In the genomic region with DNA sequence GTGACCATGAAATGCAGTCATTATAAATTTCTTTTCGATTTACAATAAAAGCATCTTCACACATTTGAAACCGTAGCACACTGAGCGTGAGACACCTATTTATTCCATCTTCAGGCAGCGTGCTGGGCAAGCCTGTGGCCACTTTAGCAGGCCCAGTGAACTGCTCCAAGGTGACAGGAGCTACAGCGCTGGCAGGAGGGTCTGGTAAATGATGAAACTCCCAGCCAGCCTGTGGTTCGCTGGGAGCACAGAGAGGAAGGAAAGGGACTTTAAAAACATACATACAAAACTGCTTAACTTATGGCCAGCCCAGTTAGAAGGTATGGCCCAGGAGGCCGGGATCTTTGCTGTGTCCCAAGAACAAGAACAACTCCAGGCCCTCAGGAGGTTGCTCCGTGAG, we compare ENCODE assay signal across 8 cellular contexts. TPM values are rescaled to one million over a fixed set of nuclear protein-coding genes. Genes with fewer than 3 reads are reported as not detected.
DNase-seq lines count a peak whose midpoint lies in the region; ATAC-seq and TF ChIP-seq lines count a peak whose summit lies in the region.

No MANE protein-coding gene starts in this region.

- 92% methylated on average over 8 of the region's 8 CpGs for WGBS in mesenchymal stem cell

- no peak overlapping the region for H3K4ac ChIP-seq in mesenchymal stem cell (ENCODE audit: low read depth in 1 of 2, low read length in 2 of 2)

- H2AK5ac ChIP-seq in mesenchymal stem cell (ENCODE audit: low read length, severe bottlenecking): peak overlapping the region; percentile 87

- H2BK15ac ChIP-seq in mesenchymal stem cell (ENCODE audit: low read depth, poor library complexity, severe bottlenecking): no peak overlapping the region

- H4K8ac ChIP-seq in mesenchymal stem cell (ENCODE audit: low read length): no peak overlapping the region

- H3K4me1 ChIP-seq in left ventricle myocardium inferior (peaks cover 96% of the 10 kb centered on the region), mesenchymal stem cell (ENCODE audit: control insufficient read depth, insufficient read depth, low read depth, low read length) (peaks cover 41% of the 10 kb centered on the region)

- H2AFZ ChIP-seq in mesenchymal stem cell (ENCODE audit: low read depth, low read length): no peak overlapping the region

- H3K27ac ChIP-seq in left ventricle myocardium inferior (replicated peaks) (peak overlapping the region; percentile 94), mesenchymal stem cell (ENCODE audit: low read length, poor library complexity, severe bottlenecking) (peak overlapping the region; percentile 11)

- H3K4me3 Mint-ChIP-seq in activated T-helper 2 cell treated with anti-CD3 and anti-CD28 coated beads, Interferon-gamma antibody, Interleukin-2, Interleukin-4, amounts not matched to agents 10 μg/mL and 5 μg/mL and 100 μg/mL, durations not matched to agents 14 hours and 24 hours and 36 hours (ENCODE audit: low read depth): peak overlapping the region; percentile 72

- peaks cover 28% of the 10 kb centered on the region for H3K79me1 ChIP-seq in mesenchymal stem cell (replicated peaks; ENCODE audit: low read length, poor library complexity, severe bottlenecking)

- H3K9ac ChIP-seq in mesenchymal stem cell (ENCODE audit: low read length): no peak overlapping the region

- H3K27me3 ChIP-seq in left ventricle myocardium inferior (ENCODE audit: low read depth) (no peaks in the 10 kb centered on the region), mesenchymal stem cell (ENCODE audit: control insufficient read depth in 1 of 2, insufficient read depth in 1 of 2, low read length in 2 of 2) (no peaks in the 10 kb centered on the region)

- no peak overlapping the region for H2BK5ac ChIP-seq in mesenchymal stem cell (ENCODE audit: low read depth, low read length, poor library complexity, severe bottlenecking)

- H2BK12ac ChIP-seq in mesenchymal stem cell (ENCODE audit: low read length in 2 of 2): peak overlapping the region in 1 of 2 experiments; percentile 18

- peak overlapping the region; percentile 95 for H3K27ac Mint-ChIP-seq in activated T-helper 2 cell treated with anti-CD3 and anti-CD28 coated beads, Interferon-gamma antibody, Interleukin-2, Interleukin-4, amounts not matched to agents 10 μg/mL and 5 μg/mL and 100 μg/mL, durations not matched to agents 14 hours and 24 hours and 36 hours

- peaks cover 49% of the 10 kb centered on the region for H3K36me3 Mint-ChIP-seq in activated T-helper 2 cell treated with anti-CD3 and anti-CD28 coated beads, Interferon-gamma antibody, Interleukin-2, Interleukin-4, amounts not matched to agents 10 μg/mL and 5 μg/mL and 100 μg/mL, durations not matched to agents 14 hours and 24 hours and 36 hours (ENCODE audit: low read depth)

- ATAC-seq in left ventricle myocardium superior: no peak
- ATAC-seq in GM18909 (IDR thresholded peaks at IDR 0.05; ENCODE audit: poor library complexity, unreplicated experiment): no peak
- ATAC-seq in HG03025 (IDR thresholded peaks at IDR 0.05; ENCODE audit: low FRiP score, unreplicated experiment): no peak
- no peak for ATAC-seq in HG03045 (IDR thresholded peaks at IDR 0.05; ENCODE audit: unreplicated experiment)
- no peak for ATAC-seq in GM21447 (IDR thresholded peaks at IDR 0.05; ENCODE audit: unreplicated experiment)

- TF ChIP-seq CTCF in left ventricle myocardium inferior (IDR thresholded peaks at IDR 0.05; ENCODE audit: borderline replicate concordance): no peak

- no peaks in the 10 kb centered on the region for H3K9me3 ChIP-seq in left ventricle myocardium inferior (replicated peaks)
- H3K9me3 ChIP-seq in mesenchymal stem cell (ENCODE audit: control insufficient read depth, low read length): no peaks in the 10 kb centered on the region

- H3K4me3 ChIP-seq in left ventricle myocardium inferior (no peak overlapping the region), mesenchymal stem cell (ENCODE audit: insufficient read depth in 1 of 2, low read depth in 1 of 2, low read length in 2 of 2) (no peak overlapping the region)

- H3K9me3 Mint-ChIP-seq in activated T-helper 2 cell treated with anti-CD3 and anti-CD28 coated beads, Interferon-gamma antibody, Interleukin-2, Interleukin-4, amounts not matched to agents 10 μg/mL and 5 μg/mL and 100 μg/mL, durations not matched to agents 14 hours and 24 hours and 36 hours: no peaks in the 10 kb centered on the region

- H3K23ac ChIP-seq in mesenchymal stem cell (ENCODE audit: low read length in 2 of 2): no peak overlapping the region

- H3K4me2 ChIP-seq in mesenchymal stem cell (ENCODE audit: low read length, poor library complexity, severe bottlenecking): no peak overlapping the region

- DNase-seq in left ventricle myocardium inferior (no peak), left ventricle myocardium superior (no peak), mesenchymal stem cell (no peak)
- DNase-seq in activated T-helper 2 cell treated with anti-CD3 and anti-CD28 coated beads, Interferon-gamma antibody, Interleukin-2, Interleukin-4, amounts not matched to agents 10 μg/mL and 5 μg/mL and 100 μg/mL, durations not matched to agents 14 hours and 24 hours and 36 hours (ENCODE audit: low spot score): no peak

- peaks cover 72% of the 10 kb centered on the region for H3K4me1 Mint-ChIP-seq in activated T-helper 2 cell treated with anti-CD3 and anti-CD28 coated beads, Interferon-gamma antibody, Interleukin-2, Interleukin-4, amounts not matched to agents 10 μg/mL and 5 μg/mL and 100 μg/mL, durations not matched to agents 14 hours and 24 hours and 36 hours (ENCODE audit: low read depth)

- no peak overlapping the region for H2BK120ac ChIP-seq in mesenchymal stem cell (ENCODE audit: low read depth, low read length)

- no peaks in the 10 kb centered on the region for H3K27me3 Mint-ChIP-seq in activated T-helper 2 cell treated with anti-CD3 and anti-CD28 coated beads, Interferon-gamma antibody, Interleukin-2, Interleukin-4, amounts not matched to agents 10 μg/mL and 5 μg/mL and 100 μg/mL, durations not matched to agents 14 hours and 24 hours and 36 hours (ENCODE audit: low read depth)

- H3K14ac ChIP-seq in mesenchymal stem cell (ENCODE audit: low read length in 2 of 2): peak overlapping the region in 1 of 2 experiments; percentile 8

- H3K36me3 ChIP-seq in left ventricle myocardium inferior (peaks cover 8% of the 10 kb centered on the region), mesenchymal stem cell (ENCODE audit: control insufficient read depth in 1 of 2, insufficient read depth in 2 of 2, low read depth in 1 of 2, low read length in 2 of 2) (peaks cover 0 to 4% of the 10 kb centered on the region in 2 experiments)

- H3K18ac ChIP-seq in mesenchymal stem cell (ENCODE audit: low read depth in 1 of 2, low read length in 2 of 2): no peak overlapping the region

- intact Hi-C loops in left ventricle myocardium inferior (cut with micrococcal nuclease) (loop anchor here (10.0 kb wide), 1 partner anchor 60 kb away; no protein-coding TSS in a partner anchor), left ventricle myocardium superior (cut with micrococcal nuclease) (loop anchor here (10.0 kb wide), 2 partner anchors 60 to 140 kb away; no protein-coding TSS in a partner anchor)
- intact Hi-C loops in activated T-helper 2 cell treated with anti-CD3 and anti-CD28 coated beads, Interferon-gamma antibody, Interleukin-2, Interleukin-4, amounts not matched to agents 10 μg/mL and 5 μg/mL and 100 μg/mL, durations not matched to agents 14 hours and 24 hours and 36 hours (cut with micrococcal nuclease): loop anchor here (1.0 to 5.0 kb wide), 2 partner anchors 66 to 327 kb away; no protein-coding TSS in a partner anchor

- H4K91ac ChIP-seq in mesenchymal stem cell (ENCODE audit: low read length): no peak overlapping the region

RNA-seq across cellular contexts. Expression of a gene that starts 5.1 kb away (rescaled TPM):
- total RNA-seq in left ventricle myocardium inferior (95.9 TPM), left ventricle myocardium superior (156 TPM)
- 133 and 136 TPM in 2 replicates for total RNA-seq in activated T-helper 2 cell treated with anti-CD3 and anti-CD28 coated beads, Interferon-gamma antibody, Interleukin-2, Interleukin-4, amounts not matched to agents 10 μg/mL and 5 μg/mL and 100 μg/mL, durations not matched to agents 14 hours and 24 hours and 36 hours
- 27.5 TPM for polyA plus RNA-seq in mesenchymal stem cell (2013, experiment 1 of 2)
- 26.0 TPM for polyA plus RNA-seq in mesenchymal stem cell (2013, experiment 2 of 2)
